ENCODE assay signal across 16 cellular contexts in the genomic region with DNA sequence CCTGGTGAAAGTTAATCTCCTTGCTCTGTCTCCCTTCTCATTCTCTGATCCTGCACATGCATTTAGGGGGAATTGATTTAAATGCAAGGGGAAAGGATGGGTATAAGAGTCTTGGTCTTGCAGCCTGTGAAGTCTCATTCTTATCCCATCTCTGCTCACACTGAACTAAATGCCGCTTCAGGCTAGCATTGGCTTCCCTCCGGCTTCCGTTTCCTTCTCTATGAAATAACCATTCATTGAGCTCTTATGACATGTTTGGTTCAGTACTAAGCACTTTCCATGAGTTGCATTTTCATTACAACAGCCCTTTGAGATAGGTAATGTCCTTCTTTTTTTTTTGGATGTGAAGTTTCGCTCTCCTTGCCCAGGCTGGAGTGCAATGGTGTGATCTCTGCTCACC. TPM values are rescaled to one million over a fixed set of nuclear protein-coding genes. Genes with fewer than 3 reads are reported as not detected.
DNase-seq lines count a peak whose midpoint lies in the region; ATAC-seq and TF ChIP-seq lines count a peak whose summit lies in the region.
"Had no signal": no experiment of that assay in that cellular context is flagged by ENCODE, and none has a peak within 500 bp of the region (broad histone marks: within the 10 kb centered on the region; RNA-seq: fewer than 3 reads in every experiment).

No MANE protein-coding gene starts in this region.

- no peaks in the 10 kb centered on the region for H3K27me3 Mint-ChIP-seq in nephron progenitor cell (ENCODE audit: low read depth, poor library complexity)
- H3K27me3 Mint-ChIP-seq: activated naive CD8-positive, alpha-beta T cell had no signal

- H3K36me3 ChIP-seq in breast epithelium = peaks cover 3% of the 10 kb centered on the region
- H3K36me3 ChIP-seq in osteoblast (ENCODE audit: insufficient read depth, low read length) = no peaks in the 10 kb centered on the region
- peaks cover 0 to 44% (median 18%) of the 10 kb centered on the region in 4 donors for H3K36me3 ChIP-seq in transverse colon

- H2AFZ ChIP-seq in osteoblast (ENCODE audit: low read length) = no peak overlapping the region

- H3K4me2 ChIP-seq in osteoblast (ENCODE audit: insufficient read depth, low read length) = no peak overlapping the region

- peaks cover 34% of the 10 kb centered on the region for H3K36me3 Mint-ChIP-seq in nephron progenitor cell (ENCODE audit: low read depth)
- H3K36me3 Mint-ChIP-seq: activated naive CD8-positive, alpha-beta T cell had no signal

- H3K4me3 Mint-ChIP-seq in nephron progenitor cell = no peak overlapping the region
- H3K4me3 Mint-ChIP-seq: activated naive CD8-positive, alpha-beta T cell had no signal

- no peaks in the 10 kb centered on the region for H3K9me3 Mint-ChIP-seq in nephron progenitor cell

- H3K27me3 ChIP-seq in breast epithelium (no peaks in the 10 kb centered on the region), osteoblast (ENCODE audit: insufficient read depth, low read length) (peaks cover 23% of the 10 kb centered on the region), transverse colon (no peaks in the 10 kb centered on the region)

- peak; percentile 19 for DNase-seq in activated effector memory CD4-positive, alpha-beta T cell treated with anti-CD3 and anti-CD28 coated beads, Interleukin-2, amount 50 U/mL, for 16 hours
- DNase-seq in activated effector memory CD4-positive, alpha-beta T cell treated with Interleukin-2 at 50 U/mL for 16 hours = no peak
- no peak for DNase-seq in breast epithelium (ENCODE audit: low spot score in 2 of 2)
- peak; percentile 72 for DNase-seq in osteoblast (ENCODE audit: insufficient read length, low spot score, missing footprints)
- DNase-seq in transverse colon = no peak
- no peak for DNase-seq in NCI-H1105 (lab: John Stamatoyannopoulos, UW)
- DNase-seq in nephron progenitor cell = no peak
- DNase-seq: ACHN, Calu3, NCI-H1930, NCI-H524 treated with DMSO at 0.1 percent for 48 hours, PC-3, trophoblast cell had no signal

- peaks cover 8 to 19% of the 10 kb centered on the region in 2 donors for H3K4me1 ChIP-seq in breast epithelium
- H3K4me1 ChIP-seq in osteoblast (ENCODE audit: insufficient read depth, low read length) = peaks cover 7% of the 10 kb centered on the region
- peaks cover 0 to 38% (median 34%) of the 10 kb centered on the region in 4 donors for H3K4me1 ChIP-seq in transverse colon

- no peak for TF ChIP-seq EP300 in transverse colon (IDR thresholded peaks at IDR 0.05; ENCODE audit: low read depth)

- no peak for TF ChIP-seq CTCF in breast epithelium (IDR thresholded peaks at IDR 0.05)
- no peak for TF ChIP-seq CTCF in osteoblast (IDR thresholded peaks at IDR 0.05; ENCODE audit: extremely low read depth, low read depth, low read length)
- TF ChIP-seq CTCF in transverse colon (IDR thresholded peaks at IDR 0.05) = no peak
- TF ChIP-seq CTCF in nephron progenitor cell (IDR thresholded peaks at IDR 0.05) = no peak

- H3K4me3 ChIP-seq in breast epithelium = peak overlapping the region; percentile 85 to 100 (median 94)
- H3K4me3 ChIP-seq in osteoblast (ENCODE audit: insufficient read depth, low read length) = no peak overlapping the region
- peak overlapping the region in 2 of 4 donors; percentile 6 to 36 for H3K4me3 ChIP-seq in transverse colon

- H3K27ac ChIP-seq in breast epithelium (no peak overlapping the region), osteoblast (ENCODE audit: low read depth, low read length) (no peak overlapping the region), transverse colon (peak overlapping the region in 3 of 4 donors; percentile 1 to 26 (median 2))

- H3K4me1 Mint-ChIP-seq in nephron progenitor cell = peaks cover 70% of the 10 kb centered on the region

- WGBS in transverse colon (ENCODE audit: low coverage in 1 of 2), 2 donors = 91 to 92% methylated on average over 4 of the region's 4 CpGs

- in situ Hi-C loops in transverse colon (cut with MboI; ENCODE audit: low pct_ligation_motif_present in 1 of 4, low pct_unique_long_range_greater_than_20kb in 1 of 4, low sequenced_read_pairs in 3 of 4) = loop anchor here in 2 of 4 donors (10.0 kb wide), 1 partner anchor 120 kb away; no protein-coding TSS in a partner anchor

- intact Hi-C loops in breast epithelium (cut with DNase I; ENCODE audit: low total_unique reads) (no loop called here), transverse colon (cut with DNase I; ENCODE audit: low total_unique reads) (loop anchor here (1.0 kb wide), 1 partner anchor 29 kb away; no protein-coding TSS in a partner anchor)

- ATAC-seq in GM18519 (IDR thresholded peaks at IDR 0.05; ENCODE audit: low FRiP score, unreplicated experiment) = no peak
- ATAC-seq: PC-3, SK-N-SH treated with all-trans-retinoic acid at 6 μM for 48 hours had no signal

- H3K79me2 ChIP-seq in osteoblast (ENCODE audit: insufficient read depth, low read length) = no peaks in the 10 kb centered on the region

- no peaks in the 10 kb centered on the region for H4K20me1 ChIP-seq in osteoblast (ENCODE audit: insufficient read depth, low read length)

- H3K27ac Mint-ChIP-seq in nephron progenitor cell = no peak overlapping the region
- H3K27ac Mint-ChIP-seq: activated naive CD8-positive, alpha-beta T cell had no signal

- H3K9me3 ChIP-seq in breast epithelium (no peaks in the 10 kb centered on the region), osteoblast (ENCODE audit: low read depth, low read length) (no peaks in the 10 kb centered on the region), transverse colon (no peaks in the 10 kb centered on the region)

- TF ChIP-seq POLR2A in breast epithelium (IDR thresholded peaks at IDR 0.05) (no peak), transverse colon (IDR thresholded peaks at IDR 0.05) (no peak)

RNA-seq across cellular contexts. Expression of gene ZBTB16, which starts 5.6 kb away (rescaled TPM):
- 100 to 1,000 TPM; 236 to 358 (median 271) TPM for total RNA-seq in breast epithelium
- under 0.01 TPM in 1 of 2 replicates, not detected in the other for total RNA-seq in osteoblast
- 100 to 1,000 TPM; 108 to 271 (median 155) TPM for total RNA-seq in transverse colon
- total RNA-seq: Calu3, PC-3 had no signal

Comparison
In these comparisons a context has a peak if more than half of its experiments do, and no peak if none do; other contexts are left out.
1. DNase-seq: peak in activated effector memory CD4-positive, alpha-beta T cell treated with anti-CD3 and anti-CD28 coated beads, Interleukin-2, amount 50 U/mL, for 16 hours (single experiment) and osteoblast (single experiment); none in activated effector memory CD4-positive, alpha-beta T cell treated with Interleukin-2 at 50 U/mL for 16 hours (single experiment), breast epithelium (0 of 2), transverse colon (single experiment), NCI-H1105 (single experiment) and nephron progenitor cell (single experiment).
2. H3K27ac ChIP-seq: peak in transverse colon (3 of 4); none in breast epithelium (0 of 2) and osteoblast (single experiment).
3. RNA of gene ZBTB16, which starts 5.6 kb away (total RNA-seq): 236 to 358 TPM in breast epithelium and 108 to 271 TPM in transverse colon; under 0.01 TPM in osteoblast; every median in the first group is over 100 times any median in the second.